Comparison of ENCODE assay signal across 14 cellular contexts in the genomic region with DNA sequence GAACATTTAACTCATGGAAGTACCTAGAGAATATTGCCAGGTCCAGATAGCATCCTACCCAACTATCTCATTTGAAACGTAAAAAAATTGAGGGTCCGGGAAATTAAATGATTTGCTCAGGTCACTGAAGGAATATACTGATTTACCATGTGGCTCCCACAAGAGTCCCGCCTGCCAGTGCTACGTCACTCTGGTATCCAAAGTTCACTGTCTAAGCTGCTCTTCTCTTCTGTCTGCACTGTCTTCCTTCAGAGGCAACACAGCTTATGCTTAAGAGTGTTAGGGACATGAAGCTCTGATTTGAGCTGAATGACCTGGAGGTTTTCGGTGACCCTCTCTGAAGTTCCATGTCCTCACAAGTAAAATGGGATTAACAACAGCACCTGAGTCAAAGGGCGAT.
DNase-seq lines count a peak whose midpoint lies in the region; ATAC-seq and TF ChIP-seq lines count a peak whose summit lies in the region.
"Had no signal": no experiment of that assay in that cellular context is flagged by ENCODE, and none has a peak within 500 bp of the region (broad histone marks: within the 10 kb centered on the region; RNA-seq: fewer than 3 reads in every experiment).

No MANE protein-coding gene starts in this region.

- no peaks in the 10 kb centered on the region for H3F3A ChIP-seq in PC-9 (ENCODE audit: insufficient read depth, low read depth)

- H3K36me3 ChIP-seq in left ventricle myocardium inferior (no peaks in the 10 kb centered on the region), ACC112 (ENCODE audit: insufficient read depth, low read length) (no peaks in the 10 kb centered on the region), PC-9 (ENCODE audit: low read depth) (no peaks in the 10 kb centered on the region), neuronal stem cell (replicated peaks in 1 of 2; ENCODE audit: control insufficient read depth in 2 of 2, insufficient read depth in 2 of 2, low read length in 2 of 2) (no peaks in the 10 kb centered on the region), tibial nerve (no peaks in the 10 kb centered on the region)

- H2BK12ac ChIP-seq in neuronal stem cell (ENCODE audit: low read length) = no peak overlapping the region

- no peak overlapping the region for H3K14ac ChIP-seq in neuronal stem cell (ENCODE audit: low read length)

- H3K4me1 ChIP-seq in left ventricle myocardium inferior (peaks cover 89% of the 10 kb centered on the region), ACC112 (ENCODE audit: control insufficient read depth, insufficient read depth, low read length, unreplicated experiment) (peaks cover 32% of the 10 kb centered on the region), PC-9 (replicated peaks; ENCODE audit: insufficient read depth) (no peaks in the 10 kb centered on the region), neuronal stem cell (ENCODE audit: control insufficient read depth in 2 of 2, insufficient read depth in 1 of 2, low read depth in 1 of 2, low read length in 2 of 2) (no peaks in the 10 kb centered on the region), tibial nerve (peaks cover 0 to 12% (median 0%) of the 10 kb centered on the region in 4 donors)

- H3K18ac ChIP-seq in neuronal stem cell (ENCODE audit: low read length) = no peak overlapping the region

- no peak overlapping the region for H2BK120ac ChIP-seq in neuronal stem cell (ENCODE audit: low read depth, low read length)

- TF ChIP-seq CTCF in left ventricle myocardium inferior (IDR thresholded peaks at IDR 0.05; ENCODE audit: borderline replicate concordance) = no peak
- TF ChIP-seq CTCF in PC-9 (conservative IDR thresholded peaks at IDR 0.05) = no peak
- TF ChIP-seq CTCF in tibial nerve (IDR thresholded peaks at IDR 0.05) = no peak

- BruUV-seq in PC-9 (replicated peaks; lab: Mats Ljungman, UMichigan) = no TSS peak

- POLR2A ChIA-PET in PC-9 (lab: Charles Lee; ENCODE audit: unreplicated experiment) = no interaction called here

- DNase-seq in left ventricle myocardium inferior (no peak), Right ventricle myocardium inferior (ENCODE audit: missing footprints) (no peak), PC-9 (no peak), neuronal stem cell (ENCODE audit: low spot score) (no peak), tibial nerve (ENCODE audit: low spot score in 2 of 2) (no peak), middle frontal gyrus (ENCODE audit: extremely low spot score, low spot score) (no peak)
- DNase-seq: AML-193; CD4-positive, alpha-beta memory T cell; DMS79 treated with DMSO at 0.1 percent for 48 hours; H9 had no signal

- no peaks in the 10 kb centered on the region for H3K9me2 ChIP-seq in PC-9 (ENCODE audit: insufficient read depth)

- no peaks in the 10 kb centered on the region for H4K20me1 ChIP-seq in PC-9 (ENCODE audit: insufficient read depth)

- H3K4ac ChIP-seq in neuronal stem cell (ENCODE audit: low read length) = no peak overlapping the region

- no peak overlapping the region for H3K9ac ChIP-seq in neuronal stem cell (ENCODE audit: low read depth, low read length, poor library complexity)

- H3K23ac ChIP-seq in neuronal stem cell (ENCODE audit: low read depth, low read length, poor library complexity) = no peak overlapping the region

- H2BK15ac ChIP-seq in neuronal stem cell (ENCODE audit: low read length) = no peak overlapping the region

- H3K27me3 ChIP-seq in left ventricle myocardium inferior (ENCODE audit: low read depth) = no peaks in the 10 kb centered on the region
- H3K27me3 ChIP-seq in ACC112 (ENCODE audit: insufficient read depth, low read length) = no peaks in the 10 kb centered on the region
- no peaks in the 10 kb centered on the region for H3K27me3 ChIP-seq in PC-9 (ENCODE audit: insufficient read depth, low read depth)
- no peaks in the 10 kb centered on the region for H3K27me3 ChIP-seq in neuronal stem cell (ENCODE audit: control insufficient read depth in 3 of 3, insufficient read depth in 3 of 3, low read depth in 1 of 3, low read length in 3 of 3)
- H3K27me3 ChIP-seq in tibial nerve = no peaks in the 10 kb centered on the region

- peak overlapping the region; percentile 82 for H4K8ac ChIP-seq in neuronal stem cell (ENCODE audit: low read depth, low read length)

- H3K4me2 ChIP-seq in PC-9 (no peak overlapping the region), neuronal stem cell (ENCODE audit: insufficient read depth, low read length, poor library complexity, severe bottlenecking) (no peak overlapping the region)

- H3K79me2 ChIP-seq in ACC112 (ENCODE audit: control insufficient read depth, insufficient read depth, low read length, unreplicated experiment) (no peaks in the 10 kb centered on the region), PC-9 (ENCODE audit: low read depth) (no peaks in the 10 kb centered on the region)

- H3K9me3 ChIP-seq in left ventricle myocardium inferior (replicated peaks) = no peaks in the 10 kb centered on the region
- H3K9me3 ChIP-seq in PC-9 (ENCODE audit: insufficient read depth, low read depth) = no peaks in the 10 kb centered on the region
- H3K9me3 ChIP-seq in neuronal stem cell (replicated peaks in 1 of 2; ENCODE audit: control insufficient read depth in 2 of 2, insufficient read depth in 1 of 2, low read depth in 1 of 2, low read length in 2 of 2) = no peaks in the 10 kb centered on the region
- H3K9me3 ChIP-seq in tibial nerve = no peaks in the 10 kb centered on the region

- CTCF ChIA-PET in PC-9 (lab: Charles Lee) = no interaction called here

- intact Hi-C loops in left ventricle myocardium inferior (cut with micrococcal nuclease) (no loop called here), Right ventricle myocardium inferior (cut with DNase I) (no loop called here), PC-9 (cut with micrococcal nuclease; ENCODE audit: unreplicated experiment) (no loop called here)

- H2AFZ ChIP-seq in ACC112 (ENCODE audit: low read length, unreplicated experiment) = no peak overlapping the region
- H2AFZ ChIP-seq in PC-9 = 0 out of 2 replicates have a peak overlapping the region, but pooled peaks have one; percentile 5
- no peak overlapping the region for H2AFZ ChIP-seq in neuronal stem cell (ENCODE audit: low read length)

- ATAC-seq in Right ventricle myocardium inferior = no peak
- no peak for ATAC-seq in HG02970 (IDR thresholded peaks at IDR 0.05; ENCODE audit: low FRiP score, unreplicated experiment)
- ATAC-seq: GM12878 had no signal

- no peak overlapping the region for H2AK5ac ChIP-seq in neuronal stem cell (ENCODE audit: low read depth, low read length)

- TF ChIP-seq EP300 in tibial nerve (IDR thresholded peaks at IDR 0.05) = no peak

- no peak for TF ChIP-seq POLR2A in tibial nerve (IDR thresholded peaks at IDR 0.05)

- H3K27ac ChIP-seq in left ventricle myocardium inferior (replicated peaks) (peak overlapping the region; percentile 48), ACC112 (ENCODE audit: low read depth, low read length) (0 out of 2 replicates have a peak overlapping the region, but pooled peaks have one; percentile 71), PC-9 (no peak overlapping the region), neuronal stem cell (replicated peaks; ENCODE audit: low read length) (no peak overlapping the region), tibial nerve (no peak overlapping the region)
- H3K27ac ChIP-seq: C4-2B had no signal

- no peak overlapping the region for H4K91ac ChIP-seq in neuronal stem cell (ENCODE audit: low read depth, low read length, poor library complexity)

- no CpG with 5 or more reads among the region's 6 CpGs for WGBS in neuronal stem cell (ENCODE audit: extremely low coverage in 2 of 2, insufficient read length in 2 of 2, insufficient replicate concordance in 1 of 2), 2 donors
- WGBS in tibial nerve, 2 donors = 94 to 96% methylated on average over 6 of the region's 6 CpGs

- H3K4me3 ChIP-seq in left ventricle myocardium inferior (no peak overlapping the region), ACC112 (ENCODE audit: low read depth, low read length) (no peak overlapping the region), PC-9 (no peak overlapping the region), neuronal stem cell (ENCODE audit: low read length in 2 of 2) (no peak overlapping the region), tibial nerve (no peak overlapping the region)
- H3K4me3 ChIP-seq: GM12878 had no signal

- no peak overlapping the region for H2BK5ac ChIP-seq in neuronal stem cell (ENCODE audit: low read length)

- H3K79me1 ChIP-seq in neuronal stem cell (ENCODE audit: low read depth, low read length) = no peaks in the 10 kb centered on the region

Comparison
In these comparisons a context has a peak if more than half of its experiments do, and no peak if none do; other contexts are left out.
1. H3K27ac ChIP-seq: peak in left ventricle myocardium inferior (single experiment) and ACC112 (single experiment); none in PC-9 (single experiment), neuronal stem cell (single experiment) and tibial nerve (0 of 4).